13 cellular contexts compared by ENCODE assay signal in genomic region chr10:119132521-119133345, GRCh38. TPM values are rescaled to one million over a fixed set of nuclear protein-coding genes. Genes with fewer than 3 reads are reported as not detected.
DNase-seq lines count a peak whose midpoint lies in the region; ATAC-seq and TF ChIP-seq lines count a peak whose summit lies in the region.
"Had no signal": no experiment of that assay in that cellular context is flagged by ENCODE, and none has a peak within 500 bp of the region (broad histone marks: within the 10 kb centered on the region; RNA-seq: fewer than 3 reads in every experiment).

No MANE protein-coding gene starts in this region.

- no peaks in the 10 kb centered on the region for H3K9me3 Mint-ChIP-seq in activated naive CD4-positive, alpha-beta T cell treated with anti-CD3 and anti-CD28 coated beads for 36 hours
- H3K9me3 Mint-ChIP-seq in activated naive CD8-positive, alpha-beta T cell (ENCODE audit: low read depth), result no peaks in the 10 kb centered on the region

- intact Hi-C loops in activated naive CD4-positive, alpha-beta T cell treated with anti-CD3 and anti-CD28 coated beads for 36 hours (cut with micrococcal nuclease), result loop anchor here (1.0 to 2.0 kb wide), 11 partner anchors 28 to 377 kb away; partner anchors contain the start of genes DENND10, EIF3A, PRDX3 and SFXN4
- intact Hi-C loops in left lung (cut with DNase I), result no loop called here

- H3K4me3 ChIP-seq in left lung, result no peak overlapping the region
- no peak overlapping the region for H3K4me3 ChIP-seq in HAP-1
- H3K4me3 ChIP-seq: mucosa of descending colon, PC-9 had no signal

- no peak for ATAC-seq in left lung

- H3K27me3 ChIP-seq in left lung, result no peaks in the 10 kb centered on the region
- no peaks in the 10 kb centered on the region for H3K27me3 ChIP-seq in HAP-1 (ENCODE audit: low read depth)

- H3K36me3 Mint-ChIP-seq in activated naive CD4-positive, alpha-beta T cell treated with anti-CD3 and anti-CD28 coated beads for 36 hours (ENCODE audit: low read depth), result peaks cover 33% of the 10 kb centered on the region
- H3K36me3 Mint-ChIP-seq in activated naive CD8-positive, alpha-beta T cell, result peaks cover 17% of the 10 kb centered on the region

- H3K27me3 Mint-ChIP-seq in activated naive CD4-positive, alpha-beta T cell treated with anti-CD3 and anti-CD28 coated beads for 36 hours (ENCODE audit: low read depth), result no peaks in the 10 kb centered on the region
- H3K27me3 Mint-ChIP-seq in activated naive CD8-positive, alpha-beta T cell, result no peaks in the 10 kb centered on the region

- H3K36me3 ChIP-seq in left lung (peaks cover 0 to 32% of the 10 kb centered on the region in 2 donors), HAP-1 (replicated peaks) (peaks cover 63% of the 10 kb centered on the region)

- in situ Hi-C loops in HAP-1 (cut with MboI; ENCODE audit: low sequenced_read_pairs), result no loop called here

- peak overlapping the region; percentile 80 for H3K4me3 Mint-ChIP-seq in activated naive CD4-positive, alpha-beta T cell treated with anti-CD3 and anti-CD28 coated beads for 36 hours
- H3K4me3 Mint-ChIP-seq in activated naive CD8-positive, alpha-beta T cell, result peak overlapping the region; percentile 85

- H3K9me3 ChIP-seq in left lung, result no peaks in the 10 kb centered on the region
- no peaks in the 10 kb centered on the region for H3K9me3 ChIP-seq in HAP-1
- H3K9me3 ChIP-seq: mucosa of descending colon had no signal

- H3K27ac ChIP-seq in left lung (peak overlapping the region; percentile 63 to 90), temporal lobe (ENCODE audit: low read depth, low read length) (peak overlapping the region; percentile 71)
- H3K27ac ChIP-seq: epithelial cell of prostate, PC-9 had no signal

- CTCF ChIA-PET in activated naive CD4-positive, alpha-beta T cell treated with anti-CD3 and anti-CD28 coated beads for 36 hours (lab: Charles Lee), result no interaction called here

- peaks cover 44% of the 10 kb centered on the region for H3K4me1 Mint-ChIP-seq in activated naive CD4-positive, alpha-beta T cell treated with anti-CD3 and anti-CD28 coated beads for 36 hours (ENCODE audit: low read depth)
- H3K4me1 Mint-ChIP-seq in activated naive CD8-positive, alpha-beta T cell (ENCODE audit: low read depth), result peaks cover 39% of the 10 kb centered on the region

- TF ChIP-seq CTCF in left lung (IDR thresholded peaks at IDR 0.05), result no peak

- DNase-seq in activated naive CD4-positive, alpha-beta T cell treated with anti-CD3 and anti-CD28 coated beads for 36 hours, result no peak
- no peak for DNase-seq in activated naive CD4-positive, alpha-beta T cell (lab: John Stamatoyannopoulos, UW)
- no peak for DNase-seq in left lung
- DNase-seq in NCI-H774 (lab: John Stamatoyannopoulos, UW), result no peak
- DNase-seq in HAP-1 (ENCODE audit: low spot score in 2 of 2), result no peak
- no peak for DNase-seq in stimulated activated naive CD4-positive, alpha-beta T cell treated with Interleukin-2 at 50 U/mL for 16 hours (lab: John Stamatoyannopoulos, UW)
- DNase-seq: amniotic stem cell, mucosa of descending colon, NCI-H2029, PC-9 had no signal

- H3K27ac Mint-ChIP-seq in activated naive CD4-positive, alpha-beta T cell treated with anti-CD3 and anti-CD28 coated beads for 36 hours, result peak overlapping the region; percentile 99
- peak overlapping the region; percentile 97 for H3K27ac Mint-ChIP-seq in activated naive CD8-positive, alpha-beta T cell

- H3K4me1 ChIP-seq in left lung (peaks cover 15 to 72% of the 10 kb centered on the region in 2 donors), HAP-1 (no peaks in the 10 kb centered on the region)

RNA-seq across cellular contexts. Expression of gene DENND10, which starts 28.8 kb away (rescaled TPM):
- 10 to 100 TPM; 16.9 to 17.6 TPM for total RNA-seq in activated naive CD4-positive, alpha-beta T cell treated with anti-CD3 and anti-CD28 coated beads for 36 hours
- total RNA-seq in left lung (10 to 100 TPM; 34.2 to 37.4 TPM), temporal lobe (46.0 TPM)

RNA-seq across cellular contexts. Expression of gene SFXN4, which starts 32.8 kb away (rescaled TPM):
- 10 to 100 TPM; 46.1 to 51.7 TPM for total RNA-seq in activated naive CD4-positive, alpha-beta T cell treated with anti-CD3 and anti-CD28 coated beads for 36 hours
- total RNA-seq in left lung (10 to 100 TPM; 13.2 to 23.1 TPM), temporal lobe (17.5 TPM)

RNA-seq across cellular contexts. Expression of gene PRDX3, which starts 45.9 kb away (rescaled TPM):
- total RNA-seq in activated naive CD4-positive, alpha-beta T cell treated with anti-CD3 and anti-CD28 coated beads for 36 hours, result 100 to 1,000 TPM; 215 to 216 TPM
- total RNA-seq in left lung (100 to 1,000 TPM; 122 to 123 TPM), temporal lobe (62.0 TPM)

RNA-seq across cellular contexts. Expression of gene EIF3A, which starts 52.1 kb away (rescaled TPM):
- 100 to 1,000 TPM; 113 to 120 TPM for total RNA-seq in activated naive CD4-positive, alpha-beta T cell treated with anti-CD3 and anti-CD28 coated beads for 36 hours
- total RNA-seq in left lung (100 to 1,000 TPM in 1 of 2 donors, 10 to 100 TPM in 1; 89.1 to 113 TPM), temporal lobe (66.1 TPM)
